ENCODE assay signal across 29 cellular contexts in genomic region chr1:9577423-9577822, GRCh38.
"Had no signal": no experiment of that assay in that cellular context is flagged by ENCODE, and none has a peak within 500 bp of the region (broad histone marks: within the 10 kb centered on the region; RNA-seq: fewer than 3 reads in every experiment).

No MANE protein-coding gene starts in this region.

- H3K27ac ChIP-seq: adrenal gland, body of pancreas, epithelial cell of prostate, esophagus squamous epithelium, gastroesophageal sphincter, heart right ventricle, WERI-Rb-1 had no signal

- H3K9me3 ChIP-seq: adrenal gland, body of pancreas, esophagus squamous epithelium, gastroesophageal sphincter, heart right ventricle had no signal

- FAIRE-seq: colon, endometrium, endothelial cell of umbilical vein had no signal

- H3K36me3 ChIP-seq: adrenal gland had no signal

- H3K27ac Mint-ChIP-seq: activated B cell treated with CpG ODN at 0.5 μM for 24 hours; activated CD4-positive, alpha-beta memory T cell treated with anti-CD3 and anti-CD28 coated beads, Interleukin-2, amount 10 ng/mL, durations not matched to agents 7 days and 5 days; activated naive CD4-positive, alpha-beta T cell treated with anti-CD3 and anti-CD28 coated beads for 36 hours; activated naive CD8-positive, alpha-beta T cell treated with anti-CD3 and anti-CD28 coated beads for 36 hours; activated naive CD8-positive, alpha-beta T cell treated with anti-CD3 and anti-CD28 coated beads, Interleukin-2, amount 50 U/mL, for 24 hours; activated T-cell treated with anti-CD3 and anti-CD28 coated beads, Interleukin-2, amount 50 U/mL, for 24 hours had no signal

- H3K4me1 ChIP-seq: adrenal gland, body of pancreas, esophagus squamous epithelium, gastroesophageal sphincter had no signal

- DNase-seq: activated B cell treated with CpG ODN at 0.5 μM for 24 hours; activated CD4-positive, alpha-beta memory T cell treated with anti-CD3 and anti-CD28 coated beads, Interleukin-2, amount 10 ng/mL, durations not matched to agents 7 days and 5 days; activated CD4-positive, alpha-beta T cell treated with anti-CD3 and anti-CD28 coated beads, Interleukin-2, amount 10 ng/mL, durations not matched to agents 24 days and 14 days; activated CD8-positive, alpha-beta memory T cell treated with anti-CD3 and anti-CD28 coated beads, Interleukin-2, amount 50 U/mL, for 48 hours; activated naive CD4-positive, alpha-beta T cell treated with anti-CD3 and anti-CD28 coated beads for 36 hours; activated naive CD8-positive, alpha-beta T cell treated with anti-CD3 and anti-CD28 coated beads for 36 hours; activated naive CD8-positive, alpha-beta T cell treated with anti-CD3 and anti-CD28 coated beads, Interleukin-2, amount 50 U/mL, for 24 hours; activated T-cell treated with anti-CD3 and anti-CD28 coated beads for 4 hours; activated T-cell treated with anti-CD3 and anti-CD28 coated beads, Interleukin-2, amount 50 U/mL, for 24 hours; activated T-cell treated with anti-CD3 and anti-CD28 coated beads, Interleukin-2, amount 50 U/mL, for 72 hours; adrenal gland; amygdala; body of pancreas; caudate nucleus; cortex of kidney; effector CD8-positive, alpha-beta T cell; esophagus squamous epithelium; foreskin melanocyte; heart right ventricle; T-helper 1 cell; T1000; WERI-Rb-1 had no signal

- H3K4me3 ChIP-seq: adrenal gland, body of pancreas, esophagus squamous epithelium, gastroesophageal sphincter, heart right ventricle had no signal

- ATAC-seq: activated CD4-positive, CD25-positive, alpha-beta regulatory T cell treated with anti-CD3 and anti-CD28 coated beads, Interleukin-2, amount 50 U/mL, for 24 hours; activated naive CD8-positive, alpha-beta T cell treated with anti-CD3 and anti-CD28 coated beads, Interleukin-2, amount 50 U/mL, for 24 hours; activated T-cell treated with anti-CD3 and anti-CD28 coated beads, Interleukin-2, amount 50 U/mL, for 72 hours; body of pancreas; gastroesophageal sphincter; heart right ventricle had no signal

- H3K4me1 Mint-ChIP-seq: activated B cell treated with CpG ODN at 0.5 μM for 24 hours; activated CD4-positive, alpha-beta memory T cell treated with anti-CD3 and anti-CD28 coated beads, Interleukin-2, amount 10 ng/mL, durations not matched to agents 7 days and 5 days; activated naive CD4-positive, alpha-beta T cell treated with anti-CD3 and anti-CD28 coated beads, Interleukin-2, amount 50 U/mL, for 24 hours; activated naive CD8-positive, alpha-beta T cell treated with anti-CD3 and anti-CD28 coated beads, Interleukin-2, amount 50 U/mL, for 24 hours had no signal

- H3K4me3 Mint-ChIP-seq: activated B cell treated with CpG ODN at 0.5 μM for 24 hours; activated CD4-positive, alpha-beta memory T cell treated with anti-CD3 and anti-CD28 coated beads, Interleukin-2, amount 10 ng/mL, durations not matched to agents 7 days and 5 days; activated CD4-positive, alpha-beta T cell treated with anti-CD3 and anti-CD28 coated beads, Interleukin-2, amount 10 ng/mL, durations not matched to agents 24 days and 14 days; activated naive CD4-positive, alpha-beta T cell treated with anti-CD3 and anti-CD28 coated beads for 36 hours; activated naive CD4-positive, alpha-beta T cell treated with anti-CD3 and anti-CD28 coated beads, Interleukin-2, amount 50 U/mL, for 24 hours; activated naive CD8-positive, alpha-beta T cell treated with anti-CD3 and anti-CD28 coated beads for 36 hours; activated naive CD8-positive, alpha-beta T cell treated with anti-CD3 and anti-CD28 coated beads, Interleukin-2, amount 50 U/mL, for 24 hours; activated T-cell treated with anti-CD3 and anti-CD28 coated beads, Interleukin-2, amount 50 U/mL, for 24 hours; activated T-cell treated with anti-CD3 and anti-CD28 coated beads, Interleukin-2, amount 50 U/mL, for 72 hours had no signal

- H3K27me3 ChIP-seq: adrenal gland, body of pancreas, esophagus squamous epithelium, gastroesophageal sphincter, heart right ventricle had no signal

- H3K9me3 Mint-ChIP-seq: activated B cell treated with CpG ODN at 0.5 μM for 24 hours; activated CD4-positive, alpha-beta memory T cell treated with anti-CD3 and anti-CD28 coated beads, Interleukin-2, amount 10 ng/mL, durations not matched to agents 7 days and 5 days; activated CD4-positive, alpha-beta T cell treated with anti-CD3 and anti-CD28 coated beads, Interleukin-2, amount 10 ng/mL, durations not matched to agents 24 days and 14 days; activated naive CD4-positive, alpha-beta T cell treated with anti-CD3 and anti-CD28 coated beads for 36 hours; activated naive CD4-positive, alpha-beta T cell treated with anti-CD3 and anti-CD28 coated beads, Interleukin-2, amount 50 U/mL, for 24 hours; activated naive CD8-positive, alpha-beta T cell treated with anti-CD3 and anti-CD28 coated beads for 36 hours; activated naive CD8-positive, alpha-beta T cell treated with anti-CD3 and anti-CD28 coated beads, Interleukin-2, amount 50 U/mL, for 24 hours; activated T-cell treated with anti-CD3 and anti-CD28 coated beads, Interleukin-2, amount 50 U/mL, for 24 hours; activated T-cell treated with anti-CD3 and anti-CD28 coated beads, Interleukin-2, amount 50 U/mL, for 72 hours had no signal

- H3K27me3 Mint-ChIP-seq: activated B cell treated with CpG ODN at 0.5 μM for 24 hours; activated CD4-positive, alpha-beta memory T cell treated with anti-CD3 and anti-CD28 coated beads, Interleukin-2, amount 10 ng/mL, durations not matched to agents 7 days and 5 days; activated CD4-positive, alpha-beta T cell treated with anti-CD3 and anti-CD28 coated beads, Interleukin-2, amount 10 ng/mL, durations not matched to agents 24 days and 14 days; activated naive CD4-positive, alpha-beta T cell treated with anti-CD3 and anti-CD28 coated beads, Interleukin-2, amount 50 U/mL, for 24 hours; activated naive CD8-positive, alpha-beta T cell treated with anti-CD3 and anti-CD28 coated beads for 36 hours; activated naive CD8-positive, alpha-beta T cell treated with anti-CD3 and anti-CD28 coated beads, Interleukin-2, amount 50 U/mL, for 24 hours; activated T-cell treated with anti-CD3 and anti-CD28 coated beads, Interleukin-2, amount 50 U/mL, for 24 hours had no signal
